ENCODE assay signal across 7 cellular contexts in genomic region chr22:31204352-31204999, GRCh38. TPM values are rescaled to one million over a fixed set of nuclear protein-coding genes. Genes with fewer than 3 reads are reported as not detected.
A peak's percentile ranks its signal among the peaks of the same experiment; 100 is the strongest.
DNase-seq lines count a peak whose midpoint lies in the region; ATAC-seq, FAIRE-seq and TF ChIP-seq lines count a peak whose summit lies in the region.
"Not testable (repeated sequence)": the region's sequence is repeated elsewhere in the genome, so short reads cannot be mapped to it uniquely, and the experiment has no call there.

No MANE protein-coding gene starts in this region.

- peak overlapping the region; percentile 54 for H3K27ac ChIP-seq in epithelial cell of prostate
- peak overlapping the region in 1 of 12 donors; percentile 37 for H3K27ac ChIP-seq in heart left ventricle
- not testable (repeated sequence) for H3K27ac ChIP-seq in right lobe of liver
- H3K27ac ChIP-seq in neutrophil, result peak overlapping the region; percentile 47
- H3K27ac ChIP-seq in suprapubic skin, result peak overlapping the region; percentile 60

- H3K4me3 ChIP-seq in heart left ventricle; right lobe of liver; neutrophil (ENCODE audit: low read depth in 1 of 2, low read length in 1 of 2); suprapubic skin: not testable (repeated sequence)

- H3K4me1 ChIP-seq in heart left ventricle (peaks cover 0 to 17% (median 8%) of the 10 kb centered on the region in 12 donors), neutrophil (ENCODE audit: control insufficient read depth in 1 of 2, insufficient read depth in 1 of 2, low read depth in 1 of 2, low read length in 1 of 2) (peaks cover 6 to 13% of the 10 kb centered on the region in 2 experiments), suprapubic skin (peaks cover 33% of the 10 kb centered on the region)
- not testable (repeated sequence) for H3K4me1 ChIP-seq in right lobe of liver

- not testable (repeated sequence) for H3K27me3 ChIP-seq in heart left ventricle, right lobe of liver, neutrophil, suprapubic skin

- FAIRE-seq in GM18507 (lab: Jason Lieb, UNC), result peak; percentile 29

- DNase-seq in GM18507 (ENCODE audit: extremely low spot score, insufficient read length, low read depth); epithelial cell of prostate (ENCODE audit: low read depth, low spot score); heart left ventricle; right lobe of liver; suprapubic skin (ENCODE audit: low spot score in 2 of 2): not testable (repeated sequence)

- ATAC-seq in heart left ventricle, result peak in 3 of 4 donors; percentile 25 to 54 (median 30)
- peak; percentile 30 to 68 (median 54) for ATAC-seq in right lobe of liver

- not testable (repeated sequence) for TF ChIP-seq CTCF in heart left ventricle (IDR thresholded peaks at IDR 0.05); right lobe of liver (IDR thresholded peaks at IDR 0.05); neutrophil (IDR thresholded peaks at IDR 0.05); suprapubic skin (IDR thresholded peaks at IDR 0.05)

- 85 to 91% (median 87%) methylated on average over 8 of the region's 8 CpGs for WGBS in heart left ventricle, 4 donors
- WGBS in right lobe of liver (ENCODE audit: insufficient coverage, low coverage, low lambda C conversion rate, missing lambda C conversion rate), result 56% methylated on average over 6 of the region's 8 CpGs
- WGBS in suprapubic skin, result 60% methylated on average over 8 of the region's 8 CpGs

- not testable (repeated sequence) for H3K27me3 Mint-ChIP-seq in activated naive CD8-positive, alpha-beta T cell

- not testable (repeated sequence) for H3K4me3 Mint-ChIP-seq in activated naive CD8-positive, alpha-beta T cell

- intact Hi-C loops in heart left ventricle (cut with DNase I), result loop anchor here in 1 of 10 donors (10.0 kb wide), 1 partner anchor 50 kb away; no protein-coding TSS in a partner anchor
- intact Hi-C loops in right lobe of liver (cut with DNase I), result not testable (repeated sequence)

- not testable (repeated sequence) for TF ChIP-seq POLR2A in heart left ventricle (IDR thresholded peaks at IDR 0.05); right lobe of liver (IDR thresholded peaks at IDR 0.05); suprapubic skin (IDR thresholded peaks at IDR 0.05)

- not testable (repeated sequence) for H3K9me3 Mint-ChIP-seq in activated naive CD8-positive, alpha-beta T cell (ENCODE audit: low read depth)

- TF ChIP-seq EP300 in suprapubic skin (IDR thresholded peaks at IDR 0.05), result not testable (repeated sequence)

- peaks cover 0 to 62% (median 42%) of the 10 kb centered on the region in 9 donors for H3K36me3 ChIP-seq in heart left ventricle
- H3K36me3 ChIP-seq in right lobe of liver, result peaks cover 0 to 42% (median 4%) of the 10 kb centered on the region in 4 donors
- peaks cover 54% of the 10 kb centered on the region for H3K36me3 ChIP-seq in neutrophil
- H3K36me3 ChIP-seq in suprapubic skin, result peaks cover 47% of the 10 kb centered on the region

- not testable (repeated sequence) for H3K36me3 Mint-ChIP-seq in activated naive CD8-positive, alpha-beta T cell

- H3K27ac Mint-ChIP-seq in activated naive CD8-positive, alpha-beta T cell, result peak overlapping the region; percentile 58

- not testable (repeated sequence) for H3K9me3 ChIP-seq in heart left ventricle, right lobe of liver, neutrophil, suprapubic skin

- H3K4me1 Mint-ChIP-seq in activated naive CD8-positive, alpha-beta T cell (ENCODE audit: low read depth), result not testable (repeated sequence)

RNA-seq across cellular contexts. Expression of gene LIMK2, which starts 7.6 kb away (rescaled TPM):
- total RNA-seq in heart left ventricle (10 to 100 TPM in 4 of 9 donors, 1 to 10 TPM in 5; 7.1 to 33.3 (median 9.4) TPM), right lobe of liver (10 to 100 TPM in 4 of 6 experiments, 1 to 10 TPM in 2; 6.3 to 47.9 (median 19.6) TPM), suprapubic skin (100 to 1,000 TPM; 103 to 229 (median 188) TPM)
- 10 to 100 TPM in 1 of 2 donors, 1 to 10 TPM in 1; 7.0 to 10.9 TPM for polyA plus RNA-seq in heart left ventricle

RNA-seq across cellular contexts. Expression of gene RNF185, which starts 44.5 kb away (rescaled TPM):
- total RNA-seq in heart left ventricle (10 to 100 TPM; 20.0 to 26.6 (median 23.1) TPM), right lobe of liver (10 to 100 TPM; 28.7 to 40.8 (median 37.4) TPM), suprapubic skin (10 to 100 TPM; 36.0 to 41.9 (median 38.9) TPM)
- 10 to 100 TPM; 11.4 to 31.5 TPM for polyA plus RNA-seq in heart left ventricle
